17 cellular contexts compared by ENCODE assay signal in the genomic region with DNA sequence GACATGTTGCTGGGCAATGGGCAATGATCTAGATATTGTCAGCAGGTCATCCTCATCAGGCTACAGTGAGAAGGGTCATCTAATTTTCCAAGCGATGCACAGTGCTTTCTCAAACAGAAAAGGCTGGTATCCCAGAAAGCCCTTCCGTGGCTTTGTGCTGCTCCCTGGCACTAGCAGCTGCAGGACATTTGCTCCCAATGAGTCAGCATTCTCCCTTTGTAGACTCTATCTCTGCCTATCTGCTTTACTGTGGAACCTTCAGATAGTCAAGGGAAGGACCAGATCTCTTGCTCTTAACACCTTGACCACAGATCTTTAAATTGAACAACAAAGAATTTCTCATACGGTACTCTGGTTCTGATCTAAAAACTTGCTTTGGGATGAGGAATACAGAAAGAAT.
DNase-seq lines count a peak whose midpoint lies in the region; ATAC-seq and TF ChIP-seq lines count a peak whose summit lies in the region.
"Had no signal": no experiment of that assay in that cellular context is flagged by ENCODE, and none has a peak within 500 bp of the region (broad histone marks: within the 10 kb centered on the region; RNA-seq: fewer than 3 reads in every experiment).

No MANE protein-coding gene starts in this region.

- peaks cover 38% of the 10 kb centered on the region for H3K4me1 Mint-ChIP-seq in glutamatergic neuron (ENCODE audit: low read depth, unreplicated experiment)
- H3K4me1 Mint-ChIP-seq: activated T-helper 17 cell treated with anti-CD3 and anti-CD28 coated beads, Interleukin-2, amount 50 U/mL, for 72 hours; central memory CD8-positive, alpha-beta T cell had no signal

- no peaks in the 10 kb centered on the region for H3K9me3 Mint-ChIP-seq in glutamatergic neuron (ENCODE audit: unreplicated experiment)

- ATAC-seq in SK-N-SH treated with all-trans-retinoic acid at 6 μM for 48 hours (peak; percentile 61), GM18909 (IDR thresholded peaks at IDR 0.05; ENCODE audit: poor library complexity, unreplicated experiment) (no peak)
- ATAC-seq: activated T-helper 17 cell treated with anti-CD3 and anti-CD28 coated beads, Interleukin-2, amount 50 U/mL, for 72 hours; esophagus mucosa; sciatic nerve had no signal

- H3K36me3 Mint-ChIP-seq in glutamatergic neuron (ENCODE audit: unreplicated experiment), result no peaks in the 10 kb centered on the region
- H3K36me3 Mint-ChIP-seq: naive B cell had no signal

- peak; percentile 16 for DNase-seq in HCEC 1CT
- no peak for DNase-seq in glutamatergic neuron
- no peak for DNase-seq in Kasumi-1 (lab: John Stamatoyannopoulos, UW)
- DNase-seq in GDM1 (lab: John Stamatoyannopoulos, UW), result no peak
- DNase-seq: activated CD4-positive, alpha-beta T cell treated with anti-CD3 and anti-CD28 coated beads, Interleukin-2, amount 50 U/mL, for 4 hours; Caco-2; naive B cell; NCI-H2171; OCI-M1; T-helper 9 cell had no signal

- no peak overlapping the region for H3K4me3 Mint-ChIP-seq in glutamatergic neuron (ENCODE audit: unreplicated experiment)
- H3K4me3 Mint-ChIP-seq: activated T-helper 17 cell treated with anti-CD3 and anti-CD28 coated beads, Interleukin-2, amount 50 U/mL, for 72 hours; central memory CD8-positive, alpha-beta T cell; naive B cell had no signal

- peak overlapping the region; percentile 11 for H3K4me2 ChIP-seq in skeletal muscle satellite cell (ENCODE audit: low read length)

- H3K27me3 ChIP-seq in skeletal muscle satellite cell (ENCODE audit: control insufficient read depth, insufficient read depth, low read length), result no peaks in the 10 kb centered on the region

- H3K4me1 ChIP-seq in skeletal muscle satellite cell (ENCODE audit: control insufficient read depth, insufficient read depth, low read length), result peaks cover 20% of the 10 kb centered on the region

- no peaks in the 10 kb centered on the region for H3K9me3 ChIP-seq in skeletal muscle satellite cell (replicated peaks; ENCODE audit: low read length)
- H3K9me3 ChIP-seq: Caco-2 had no signal

- H3K27ac Mint-ChIP-seq in glutamatergic neuron (ENCODE audit: unreplicated experiment), result peak overlapping the region; percentile 9
- H3K27ac Mint-ChIP-seq: activated T-helper 17 cell treated with anti-CD3 and anti-CD28 coated beads, Interleukin-2, amount 50 U/mL, for 72 hours; naive B cell had no signal

- H3K27me3 Mint-ChIP-seq in glutamatergic neuron (ENCODE audit: unreplicated experiment), result peaks cover 5% of the 10 kb centered on the region
- H3K27me3 Mint-ChIP-seq: activated T-helper 17 cell treated with anti-CD3 and anti-CD28 coated beads, Interleukin-2, amount 50 U/mL, for 72 hours; central memory CD8-positive, alpha-beta T cell; naive B cell had no signal

- H3K36me3 ChIP-seq in skeletal muscle satellite cell (ENCODE audit: insufficient read depth, low read length), result no peaks in the 10 kb centered on the region

- TF ChIP-seq CTCF in glutamatergic neuron (IDR thresholded peaks at IDR 0.05; ENCODE audit: partially characterized antibody, unreplicated experiment), result no peak

- H3K4me3 ChIP-seq in skeletal muscle satellite cell (ENCODE audit: low read length), result peak overlapping the region; percentile 31

- H3K9ac ChIP-seq in skeletal muscle satellite cell (ENCODE audit: low read depth, low read length), result peak overlapping the region; percentile 15

TF ChIP-seq in SK-N-SH treated with all-trans-retinoic acid at 6 μM for 48 hours, 23 proteins besides CTCF, POLR2A, EP300 and RAD21:
- TF ChIP-seq ZNF8 (CRISPR knock-in tag; IDR thresholded peaks at IDR 0.05), result no peak
- TF ChIP-seq GLIS3 (CRISPR knock-in tag; IDR thresholded peaks at IDR 0.05), result no peak
- TF ChIP-seq, protein P1, sequence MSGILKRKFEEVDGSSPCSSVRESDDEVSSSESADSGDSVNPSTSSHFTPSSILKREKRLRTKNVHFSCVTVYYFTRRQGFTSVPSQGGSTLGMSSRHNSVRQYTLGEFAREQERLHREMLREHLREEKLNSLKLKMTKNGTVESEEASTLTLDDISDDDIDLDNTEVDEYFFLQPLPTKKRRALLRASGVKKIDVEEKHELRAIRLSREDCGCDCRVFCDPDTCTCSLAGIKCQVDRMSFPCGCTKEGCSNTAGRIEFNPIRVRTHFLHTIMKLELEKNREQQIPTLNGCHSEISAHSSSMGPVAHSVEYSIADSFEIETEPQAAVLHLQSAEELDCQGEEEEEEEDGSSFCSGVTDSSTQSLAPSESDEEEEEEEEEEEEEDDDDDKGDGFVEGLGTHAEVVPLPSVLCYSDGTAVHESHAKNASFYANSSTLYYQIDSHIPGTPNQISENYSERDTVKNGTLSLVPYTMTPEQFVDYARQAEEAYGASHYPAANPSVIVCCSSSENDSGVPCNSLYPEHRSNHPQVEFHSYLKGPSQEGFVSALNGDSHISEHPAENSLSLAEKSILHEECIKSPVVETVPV (CRISPR knock-in tag; IDR thresholded peaks at IDR 0.05), result no peak
- TF ChIP-seq BACH2 (CRISPR knock-in tag; IDR thresholded peaks at IDR 0.05; ENCODE audit: borderline replicate concordance), result no peak
- TF ChIP-seq CSDC2 (CRISPR knock-in tag; IDR thresholded peaks at IDR 0.05), result no peak
- no peak for TF ChIP-seq ARNTL (CRISPR knock-in tag; IDR thresholded peaks at IDR 0.05; ENCODE audit: borderline replicate concordance, low read depth)
- TF ChIP-seq, protein P2, sequence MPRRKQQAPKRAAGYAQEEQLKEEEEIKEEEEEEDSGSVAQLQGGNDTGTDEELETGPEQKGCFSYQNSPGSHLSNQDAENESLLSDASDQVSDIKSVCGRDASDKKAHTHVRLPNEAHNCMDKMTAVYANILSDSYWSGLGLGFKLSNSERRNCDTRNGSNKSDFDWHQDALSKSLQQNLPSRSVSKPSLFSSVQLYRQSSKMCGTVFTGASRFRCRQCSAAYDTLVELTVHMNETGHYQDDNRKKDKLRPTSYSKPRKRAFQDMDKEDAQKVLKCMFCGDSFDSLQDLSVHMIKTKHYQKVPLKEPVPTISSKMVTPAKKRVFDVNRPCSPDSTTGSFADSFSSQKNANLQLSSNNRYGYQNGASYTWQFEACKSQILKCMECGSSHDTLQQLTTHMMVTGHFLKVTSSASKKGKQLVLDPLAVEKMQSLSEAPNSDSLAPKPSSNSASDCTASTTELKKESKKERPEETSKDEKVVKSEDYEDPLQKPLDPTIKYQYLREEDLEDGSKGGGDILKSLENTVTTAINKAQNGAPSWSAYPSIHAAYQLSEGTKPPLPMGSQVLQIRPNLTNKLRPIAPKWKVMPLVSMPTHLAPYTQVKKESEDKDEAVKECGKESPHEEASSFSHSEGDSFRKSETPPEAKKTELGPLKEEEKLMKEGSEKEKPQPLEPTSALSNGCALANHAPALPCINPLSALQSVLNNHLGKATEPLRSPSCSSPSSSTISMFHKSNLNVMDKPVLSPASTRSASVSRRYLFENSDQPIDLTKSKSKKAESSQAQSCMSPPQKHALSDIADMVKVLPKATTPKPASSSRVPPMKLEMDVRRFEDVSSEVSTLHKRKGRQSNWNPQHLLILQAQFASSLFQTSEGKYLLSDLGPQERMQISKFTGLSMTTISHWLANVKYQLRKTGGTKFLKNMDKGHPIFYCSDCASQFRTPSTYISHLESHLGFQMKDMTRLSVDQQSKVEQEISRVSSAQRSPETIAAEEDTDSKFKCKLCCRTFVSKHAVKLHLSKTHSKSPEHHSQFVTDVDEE (CRISPR knock-in tag; IDR thresholded peaks at IDR 0.05), result no peak
- TF ChIP-seq ESRRG (CRISPR knock-in tag; IDR thresholded peaks at IDR 0.05), result no peak
- no peak for TF ChIP-seq PPARA (CRISPR knock-in tag; IDR thresholded peaks at IDR 0.05; ENCODE audit: borderline replicate concordance)
- TF ChIP-seq ZFP30 (CRISPR knock-in tag; IDR thresholded peaks at IDR 0.05), result no peak
- TF ChIP-seq, protein P3, sequence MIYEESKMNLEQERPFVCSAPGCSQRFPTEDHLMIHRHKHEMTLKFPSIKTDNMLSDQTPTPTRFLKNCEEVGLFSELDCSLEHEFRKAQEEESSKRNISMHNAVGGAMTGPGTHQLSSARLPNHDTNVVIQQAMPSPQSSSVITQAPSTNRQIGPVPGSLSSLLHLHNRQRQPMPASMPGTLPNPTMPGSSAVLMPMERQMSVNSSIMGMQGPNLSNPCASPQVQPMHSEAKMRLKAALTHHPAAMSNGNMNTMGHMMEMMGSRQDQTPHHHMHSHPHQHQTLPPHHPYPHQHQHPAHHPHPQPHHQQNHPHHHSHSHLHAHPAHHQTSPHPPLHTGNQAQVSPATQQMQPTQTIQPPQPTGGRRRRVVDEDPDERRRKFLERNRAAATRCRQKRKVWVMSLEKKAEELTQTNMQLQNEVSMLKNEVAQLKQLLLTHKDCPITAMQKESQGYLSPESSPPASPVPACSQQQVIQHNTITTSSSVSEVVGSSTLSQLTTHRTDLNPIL (CRISPR knock-in tag; IDR thresholded peaks at IDR 0.05; ENCODE audit: low read depth), result no peak
- TF ChIP-seq ZNF70 (CRISPR knock-in tag; IDR thresholded peaks at IDR 0.05), result no peak
- TF ChIP-seq SNAI2 (CRISPR knock-in tag; IDR thresholded peaks at IDR 0.05), result no peak
- no peak for TF ChIP-seq ISL1 (CRISPR knock-in tag; IDR thresholded peaks at IDR 0.05)
- TF ChIP-seq OSR1 (CRISPR knock-in tag; IDR thresholded peaks at IDR 0.05), result no peak
- TF ChIP-seq ZFP3 (CRISPR knock-in tag; IDR thresholded peaks at IDR 0.05), result no peak
- TF ChIP-seq ZC3H10 (CRISPR knock-in tag; IDR thresholded peaks at IDR 0.05), result no peak
- TF ChIP-seq TOX (CRISPR knock-in tag; IDR thresholded peaks at IDR 0.05; ENCODE audit: borderline replicate concordance), result no peak
- TF ChIP-seq TCF4 (CRISPR knock-in tag; IDR thresholded peaks at IDR 0.05; ENCODE audit: borderline replicate concordance), result no peak
- TF ChIP-seq, protein P4, sequence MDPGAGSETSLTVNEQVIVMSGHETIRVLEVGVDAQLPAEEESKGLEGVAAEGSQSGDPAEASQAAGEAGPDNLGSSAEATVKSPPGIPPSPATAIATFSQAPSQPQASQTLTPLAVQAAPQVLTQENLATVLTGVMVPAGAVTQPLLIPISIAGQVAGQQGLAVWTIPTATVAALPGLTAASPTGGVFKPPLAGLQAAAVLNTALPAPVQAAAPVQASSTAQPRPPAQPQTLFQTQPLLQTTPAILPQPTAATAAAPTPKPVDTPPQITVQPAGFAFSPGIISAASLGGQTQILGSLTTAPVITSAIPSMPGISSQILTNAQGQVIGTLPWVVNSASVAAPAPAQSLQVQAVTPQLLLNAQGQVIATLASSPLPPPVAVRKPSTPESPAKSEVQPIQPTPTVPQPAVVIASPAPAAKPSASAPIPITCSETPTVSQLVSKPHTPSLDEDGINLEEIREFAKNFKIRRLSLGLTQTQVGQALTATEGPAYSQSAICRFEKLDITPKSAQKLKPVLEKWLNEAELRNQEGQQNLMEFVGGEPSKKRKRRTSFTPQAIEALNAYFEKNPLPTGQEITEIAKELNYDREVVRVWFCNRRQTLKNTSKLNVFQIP (CRISPR knock-in tag; IDR thresholded peaks at IDR 0.05; ENCODE audit: borderline replicate concordance, low read depth), result no peak
